ENCODE assay signal across 1 cellular context in the genomic region with DNA sequence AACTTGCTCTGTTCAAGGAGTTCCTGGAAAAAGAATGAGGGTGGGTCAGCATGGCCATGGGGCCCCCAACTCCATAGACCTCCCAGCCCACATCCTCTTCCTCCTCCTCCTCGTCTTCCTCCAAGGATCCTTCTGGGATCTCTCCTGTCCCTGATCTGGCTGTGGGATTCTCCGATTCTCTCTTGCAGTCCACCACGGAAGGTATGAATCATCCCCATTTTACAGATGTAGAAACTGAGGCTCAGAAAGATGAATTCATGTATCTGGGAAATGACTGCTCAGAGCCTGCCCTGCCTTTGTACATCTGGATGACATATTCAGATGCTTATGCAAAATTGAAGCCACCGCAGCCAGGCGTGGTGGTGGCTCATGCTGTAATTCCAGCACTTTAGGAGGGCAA.
A peak's percentile ranks its signal among the peaks of the same experiment; 100 is the strongest.
TF ChIP-seq lines count a peak whose summit lies in the region.

No MANE protein-coding gene starts in this region.

TF ChIP-seq in HepG2, 621 proteins besides CTCF, POLR2A, EP300 and RAD21:
- TF ChIP-seq ZMYM3 (CRISPR knock-in tag; IDR thresholded peaks at IDR 0.05) (peak; percentile 48; the same call in 1 of the 2 replicates), ZNF629 (CRISPR knock-in tag; conservative IDR thresholded peaks at IDR 0.05) (peak; percentile 90), ZNF550 (CRISPR knock-in tag; IDR thresholded peaks at IDR 0.05; ENCODE audit: borderline replicate concordance) (no peak)
